ENCODE assay signal across 13 cellular contexts in the genomic region with DNA sequence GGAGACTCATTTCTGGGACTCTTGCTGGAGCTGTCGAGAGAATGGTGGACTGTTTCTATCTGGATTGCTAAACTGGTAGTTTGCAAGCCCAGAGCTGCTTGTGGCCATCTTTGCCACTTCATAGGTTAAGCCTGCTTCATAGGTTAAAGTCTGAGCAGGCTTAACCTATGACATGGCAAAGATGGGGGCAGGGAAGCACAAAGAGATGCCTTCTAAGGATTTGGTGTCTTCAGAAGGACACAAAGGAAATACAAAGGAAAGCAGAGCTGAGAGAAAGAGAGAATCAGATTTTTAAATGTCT.
DNase-seq lines count a peak whose midpoint lies in the region; ATAC-seq and TF ChIP-seq lines count a peak whose summit lies in the region.
"Had no signal": no experiment of that assay in that cellular context is flagged by ENCODE, and none has a peak within 500 bp of the region (broad histone marks: within the 10 kb centered on the region; RNA-seq: fewer than 3 reads in every experiment).

No MANE protein-coding gene starts in this region.

- H3K27me3 ChIP-seq in IMR-90 (ENCODE audit: control insufficient read depth, insufficient read depth, low read length) (peaks cover 2% of the 10 kb centered on the region), body of pancreas (no peaks in the 10 kb centered on the region)
- H3K27me3 ChIP-seq: MG63 had no signal

- no peak overlapping the region for H3K4ac ChIP-seq in IMR-90 (ENCODE audit: low read depth, low read length)

- TF ChIP-seq POLR2A in IMR-90 (IDR thresholded peaks at IDR 0.05; ENCODE audit: low read depth, low read length) (no peak), body of pancreas (IDR thresholded peaks at IDR 0.05) (peak in 1 of 3 donors; percentile 5)

- no peak overlapping the region for H3K23ac ChIP-seq in IMR-90 (ENCODE audit: low read depth, low read length)

- H3K27ac Mint-ChIP-seq in activated T-cell treated with anti-CD3 and anti-CD28 coated beads, Interleukin-2, amount 50 U/mL, for 24 hours = peak overlapping the region; percentile 84
- H3K27ac Mint-ChIP-seq: WTC11 had no signal

- peaks cover 18% of the 10 kb centered on the region for H3K4me1 Mint-ChIP-seq in activated T-cell treated with anti-CD3 and anti-CD28 coated beads, Interleukin-2, amount 50 U/mL, for 24 hours (ENCODE audit: low read depth)

- H2AK5ac ChIP-seq in IMR-90 (ENCODE audit: low read depth, low read length) = no peak overlapping the region

- no peak overlapping the region for H2BK15ac ChIP-seq in IMR-90 (ENCODE audit: low read depth, low read length)

- WGBS in IMR-90 (ENCODE audit: extremely low coverage in 2 of 2, insufficient read length in 1 of 2), 2 experiments = 50% methylated on average over 1 of the region's 1 CpG; no CpG with 5 or more reads in 1 of the 2 experiments
- WGBS in body of pancreas, 2 donors = 33% methylated on average over 1 of the region's 1 CpG; no CpG with 5 or more reads in 1 of the 2 donors

- POLR2A ChIA-PET in IMR-90 (lab: Charles Lee; ENCODE audit: unreplicated experiment) = interaction anchor here (0.5 kb wide), 1 partner anchor 235 kb away, joined by 4 read pairs; no protein-coding TSS in a partner anchor

- H2BK120ac ChIP-seq in IMR-90 (ENCODE audit: low read depth, low read length) = 0 out of 2 replicates have a peak overlapping the region, but pooled peaks have one; percentile 21

- H4K91ac ChIP-seq in IMR-90 (ENCODE audit: insufficient read depth, low read depth, low read length) = no peak overlapping the region

- peak overlapping the region; percentile 10; the same call in 1 of the 2 replicates for H4K5ac ChIP-seq in IMR-90 (ENCODE audit: low read depth, low read length)

- no peaks in the 10 kb centered on the region for H3K79me1 ChIP-seq in IMR-90 (ENCODE audit: low read depth in 1 of 2, low read length in 2 of 2)

- no peak overlapping the region for H3K4me3 Mint-ChIP-seq in activated T-cell treated with anti-CD3 and anti-CD28 coated beads, Interleukin-2, amount 50 U/mL, for 24 hours
- H3K4me3 Mint-ChIP-seq: WTC11 had no signal

- intact Hi-C loops in IMR-90 (cut with micrococcal nuclease) (no loop called here), body of pancreas (cut with DNase I) (no loop called here), sciatic nerve (cut with DNase I) (no loop called here)

- H3K4me1 ChIP-seq in IMR-90 (ENCODE audit: control insufficient read depth, insufficient read depth, low read length) (peaks cover 4% of the 10 kb centered on the region), body of pancreas (peaks cover 31% of the 10 kb centered on the region)
- H3K4me1 ChIP-seq: Caco-2 had no signal

- no peak for TF ChIP-seq RAD21 in IMR-90 (IDR thresholded peaks at IDR 0.05; ENCODE audit: low read length)

- H3K18ac ChIP-seq in IMR-90 (ENCODE audit: low read depth, low read length) = no peak overlapping the region

- dilution Hi-C loops in IMR-90 (cut with HindIII; ENCODE audit: low sequenced_read_pairs, unreplicated experiment) = no loop called here

- ATAC-seq in IMR-90 (ENCODE audit: low read depth) (no peak), body of pancreas (no peak), sciatic nerve (no peak), GM21390 (IDR thresholded peaks at IDR 0.05; ENCODE audit: unreplicated experiment) (no peak)
- ATAC-seq: WTC11 had no signal

- H3K4me3 ChIP-seq in IMR-90 (ENCODE audit: insufficient read depth, low read depth, low read length) (no peak overlapping the region), body of pancreas (no peak overlapping the region), skin epidermis (no peak overlapping the region)
- H3K4me3 ChIP-seq: MG63, thoracic aorta had no signal

- peaks cover 18% of the 10 kb centered on the region for H3K9me3 Mint-ChIP-seq in activated T-cell treated with anti-CD3 and anti-CD28 coated beads, Interleukin-2, amount 50 U/mL, for 24 hours

- no peak overlapping the region for H2BK5ac ChIP-seq in IMR-90 (ENCODE audit: low read depth, low read length, poor library complexity, severe bottlenecking)

- in situ Hi-C loops in IMR-90 (cut with MboI; ENCODE audit: low sequenced_read_pairs) = no loop called here

- no peaks in the 10 kb centered on the region for H4K20me1 ChIP-seq in IMR-90 (ENCODE audit: insufficient read depth, low read length)

- peaks cover 3% of the 10 kb centered on the region for H3K9me1 ChIP-seq in IMR-90 (ENCODE audit: insufficient read depth, low read length)

- peak overlapping the region in 1 of 2 experiments; percentile 54; a peak in 2 of 4 replicates for H4K8ac ChIP-seq in IMR-90 (ENCODE audit: low read depth in 2 of 2, low read length in 2 of 2)

- no peak overlapping the region for H3K9ac ChIP-seq in IMR-90 (ENCODE audit: low read depth, low read length)

- H2AFZ ChIP-seq in IMR-90 (replicated peaks; ENCODE audit: low read length, poor library complexity) = peak overlapping the region; percentile 7

- CTCF ChIA-PET in IMR-90 (lab: Yijun Ruan, JAX) = interaction anchor here (0.7 kb wide), 1 partner anchor 1454 kb away, joined by 3 read pairs; no protein-coding TSS in a partner anchor

- no peak overlapping the region for H2AK9ac ChIP-seq in IMR-90 (replicated peaks; ENCODE audit: low read depth, low read length, poor library complexity)

- no peaks in the 10 kb centered on the region for H3K9me3 ChIP-seq in IMR-90 (ENCODE audit: control insufficient read depth, insufficient read depth, low read length)
- no peaks in the 10 kb centered on the region for H3K9me3 ChIP-seq in body of pancreas
- H3K9me3 ChIP-seq: MG63 had no signal

- H3K27ac ChIP-seq in IMR-90 (ENCODE audit: insufficient read depth, low read length) (no peak overlapping the region), body of pancreas (peak overlapping the region; percentile 44 to 78 (median 70)), skin epidermis (peak overlapping the region in 12 of 21 experiments; percentile 1 to 75 (median 43))
- H3K27ac ChIP-seq: thoracic aorta had no signal

- H2BK20ac ChIP-seq in IMR-90 (ENCODE audit: low read depth, low read length) = no peak overlapping the region

- TF ChIP-seq CTCF in IMR-90 (conservative IDR thresholded peaks at IDR 0.05; ENCODE audit: low read depth, low read length) (no peak), body of pancreas (IDR thresholded peaks at IDR 0.05) (no peak)

- H3K56ac ChIP-seq in IMR-90 (ENCODE audit: extremely low read depth, insufficient read depth, low read length) = no peak overlapping the region

- DNase-seq in activated T-cell treated with anti-CD3 and anti-CD28 coated beads, Interleukin-2, amount 50 U/mL, for 24 hours = no peak
- no peak for DNase-seq in activated T-cell treated with anti-CD3 and anti-CD28 coated beads, Interleukin-2, amount 50 U/mL, for 1 hour
- DNase-seq in IMR-90 (no peak), body of pancreas (no peak), sciatic nerve (ENCODE audit: low spot score) (no peak), NCI-H1930 (lab: John Stamatoyannopoulos, UW) (no peak)
- DNase-seq: Caco-2, GF-D8 had no signal

- H3K27me3 Mint-ChIP-seq in activated T-cell treated with anti-CD3 and anti-CD28 coated beads, Interleukin-2, amount 50 U/mL, for 24 hours = peaks cover 2% of the 10 kb centered on the region

- no peak overlapping the region for H3K4me2 ChIP-seq in IMR-90 (ENCODE audit: low read depth, low read length)

- H3K36me3 ChIP-seq in IMR-90 (ENCODE audit: control insufficient read depth, insufficient read depth, low read length) = no peaks in the 10 kb centered on the region
- no peaks in the 10 kb centered on the region for H3K36me3 ChIP-seq in body of pancreas (replicated peaks in 1 of 2; ENCODE audit: insufficient read depth in 1 of 2, low read depth in 2 of 2)
- H3K36me3 ChIP-seq: MG63, thoracic aorta had no signal

- H3K36me3 Mint-ChIP-seq in activated T-cell treated with anti-CD3 and anti-CD28 coated beads, Interleukin-2, amount 50 U/mL, for 24 hours (ENCODE audit: low read depth) = no peaks in the 10 kb centered on the region

- BruUV-seq in IMR-90 (replicated peaks; lab: Mats Ljungman, UMichigan) = no TSS peak

- H3K14ac ChIP-seq in IMR-90 (replicated peaks; ENCODE audit: low read depth, low read length) = 0 out of 2 replicates have a peak overlapping the region, but pooled peaks have one; percentile 24

TF ChIP-seq in IMR-90, 13 proteins besides CTCF, POLR2A, EP300 and RAD21:
- no peak for TF ChIP-seq CHD1 (IDR thresholded peaks at IDR 0.05; ENCODE audit: low read depth, low read length)
- no peak for TF ChIP-seq CEBPB (IDR thresholded peaks at IDR 0.05; ENCODE audit: low read depth, low read length)
- TF ChIP-seq NFE2L2 (IDR thresholded peaks at IDR 0.05; ENCODE audit: low read depth, low read length) = no peak
- TF ChIP-seq, protein P1, sequence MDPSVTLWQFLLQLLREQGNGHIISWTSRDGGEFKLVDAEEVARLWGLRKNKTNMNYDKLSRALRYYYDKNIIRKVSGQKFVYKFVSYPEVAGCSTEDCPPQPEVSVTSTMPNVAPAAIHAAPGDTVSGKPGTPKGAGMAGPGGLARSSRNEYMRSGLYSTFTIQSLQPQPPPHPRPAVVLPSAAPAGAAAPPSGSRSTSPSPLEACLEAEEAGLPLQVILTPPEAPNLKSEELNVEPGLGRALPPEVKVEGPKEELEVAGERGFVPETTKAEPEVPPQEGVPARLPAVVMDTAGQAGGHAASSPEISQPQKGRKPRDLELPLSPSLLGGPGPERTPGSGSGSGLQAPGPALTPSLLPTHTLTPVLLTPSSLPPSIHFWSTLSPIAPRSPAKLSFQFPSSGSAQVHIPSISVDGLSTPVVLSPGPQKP (IDR thresholded peaks at IDR 0.05; ENCODE audit: borderline replicate concordance, low read depth, low read length) = no peak
- TF ChIP-seq MXI1 (IDR thresholded peaks at IDR 0.05; ENCODE audit: borderline replicate concordance, low read depth, low read length) = no peak
- no peak for TF ChIP-seq FOS (IDR thresholded peaks at IDR 0.05; ENCODE audit: low read depth, low read length)
- no peak for TF ChIP-seq SMC3 (IDR thresholded peaks at IDR 0.05; ENCODE audit: low read depth, low read length)
- no peak for TF ChIP-seq MAFK (IDR thresholded peaks at IDR 0.05; ENCODE audit: low read depth, low read length)
- TF ChIP-seq MAZ (IDR thresholded peaks at IDR 0.05; ENCODE audit: borderline replicate concordance, low read depth, low read length) = no peak
- no peak for TF ChIP-seq BHLHE40 (IDR thresholded peaks at IDR 0.05; ENCODE audit: low read depth, low read length)
- no peak for TF ChIP-seq RCOR1 (IDR thresholded peaks at IDR 0.05; ENCODE audit: insufficient replicate concordance, low read length)
- TF ChIP-seq, protein P2, sequence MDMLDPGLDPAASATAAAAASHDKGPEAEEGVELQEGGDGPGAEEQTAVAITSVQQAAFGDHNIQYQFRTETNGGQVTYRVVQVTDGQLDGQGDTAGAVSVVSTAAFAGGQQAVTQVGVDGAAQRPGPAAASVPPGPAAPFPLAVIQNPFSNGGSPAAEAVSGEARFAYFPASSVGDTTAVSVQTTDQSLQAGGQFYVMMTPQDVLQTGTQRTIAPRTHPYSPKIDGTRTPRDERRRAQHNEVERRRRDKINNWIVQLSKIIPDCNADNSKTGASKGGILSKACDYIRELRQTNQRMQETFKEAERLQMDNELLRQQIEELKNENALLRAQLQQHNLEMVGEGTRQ (IDR thresholded peaks at IDR 0.05; ENCODE audit: low read depth, low read length) = no peak
- TF ChIP-seq RFX5 (IDR thresholded peaks at IDR 0.05; ENCODE audit: low read depth, low read length) = no peak
TF ChIP-seq in IMR-90: peak in this region for 0.
